19 cellular contexts compared by ENCODE assay signal in the genomic region with DNA sequence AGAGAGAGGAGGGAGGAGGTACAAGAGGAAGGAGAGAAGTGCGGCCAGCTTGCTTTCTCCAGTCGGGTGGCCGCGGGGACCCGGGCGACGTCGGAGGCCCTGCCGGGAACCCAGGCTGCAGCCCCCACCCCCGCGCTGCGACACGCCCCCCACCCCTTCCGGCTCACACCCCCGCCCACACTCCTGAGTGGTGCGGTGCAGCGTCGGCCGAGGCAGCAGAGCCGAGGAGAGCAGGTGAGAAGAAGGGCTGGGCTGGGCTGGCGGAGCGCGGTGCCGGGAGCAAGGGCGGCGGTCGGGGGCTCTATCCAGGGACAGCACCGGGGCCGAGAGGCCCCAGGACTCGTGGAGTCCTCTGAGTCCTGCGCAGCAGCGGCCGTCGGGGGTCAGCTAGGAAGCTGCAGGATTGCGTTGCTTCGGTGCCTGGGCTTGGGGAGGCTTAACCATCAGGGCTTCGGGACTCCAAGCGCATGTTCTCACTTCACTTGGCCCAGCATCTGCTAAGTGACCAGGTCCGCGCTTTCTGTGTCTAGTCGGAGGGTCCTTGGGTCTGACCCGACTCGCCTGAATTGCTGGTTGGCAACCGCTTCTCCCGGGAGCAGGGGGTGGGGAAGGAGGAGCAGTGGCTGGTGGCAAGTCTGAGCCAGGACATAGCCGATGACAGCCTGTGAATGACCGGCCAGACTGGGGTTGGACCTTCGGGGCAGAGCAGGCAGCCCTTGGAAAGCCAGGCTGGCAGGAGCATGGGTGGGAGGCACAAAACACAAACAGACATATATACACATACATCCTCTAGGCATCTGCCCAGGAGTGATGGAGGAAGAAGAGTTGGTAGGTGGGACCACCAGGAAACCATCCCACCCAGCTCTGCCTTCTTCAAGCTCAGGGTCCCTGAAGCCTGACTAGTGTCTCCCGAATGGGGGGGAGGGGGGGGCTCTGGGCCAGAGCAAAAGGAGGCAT. TPM values are rescaled to one million over a fixed set of nuclear protein-coding genes. Genes with fewer than 3 reads are reported as not detected.
DNase-seq lines count a peak whose midpoint lies in the region; ATAC-seq and TF ChIP-seq lines count a peak whose summit lies in the region.
"Had no signal": no experiment of that assay in that cellular context is flagged by ENCODE, and none has a peak within 500 bp of the region (broad histone marks: within the 10 kb centered on the region; RNA-seq: fewer than 3 reads in every experiment).

No MANE protein-coding gene starts in this region.

- H3K9me3 ChIP-seq in right lobe of liver (no peaks in the 10 kb centered on the region), aorta (ENCODE audit: control insufficient read depth, low read length) (no peaks in the 10 kb centered on the region)

- H3K9me3 Mint-ChIP-seq in WTC11 = no peaks in the 10 kb centered on the region

- no peak overlapping the region for H3K27ac Mint-ChIP-seq in WTC11
- H3K27ac Mint-ChIP-seq: naive B cell, T-cell had no signal

- H3K27ac ChIP-seq in right lobe of liver (no peak overlapping the region), aorta (ENCODE audit: low read depth in 1 of 2, low read length in 2 of 2) (no peak overlapping the region)
- H3K27ac ChIP-seq: RWPE1 had no signal

- H3K4me1 Mint-ChIP-seq in WTC11 = peaks cover 32% of the 10 kb centered on the region

- peaks cover 98% of the 10 kb centered on the region for H3K27me3 Mint-ChIP-seq in WTC11 (ENCODE audit: low read depth)

- H3K4me3 ChIP-seq in right lobe of liver (no peak overlapping the region), aorta (ENCODE audit: low read length in 2 of 2) (no peak overlapping the region)
- H3K4me3 ChIP-seq: lung had no signal

- peaks cover 0 to 6% (median 0%) of the 10 kb centered on the region in 4 donors for H3K4me1 ChIP-seq in right lobe of liver
- no peaks in the 10 kb centered on the region for H3K4me1 ChIP-seq in aorta (ENCODE audit: control insufficient read depth in 1 of 2, insufficient read depth in 2 of 2, low read length in 2 of 2)

- DNase-seq in cardiac septum (ENCODE audit: low spot score) = peak; percentile 67
- no peak for DNase-seq in left ventricle myocardium superior
- DNase-seq in WTC11 (ENCODE audit: low spot score) = peak; percentile 32
- peak in 2 of 3 donors; percentile 33 to 34 for DNase-seq in right lobe of liver
- peak; percentile 43 to 61 for DNase-seq in aorta
- DNase-seq in activated gamma-delta T cell treated with Interleukin-2 at 50 U/mL for 16 hours = no peak
- DNase-seq in SW 1271 (lab: John Stamatoyannopoulos, UW) = no peak
- DNase-seq in occipital lobe (lab: John Stamatoyannopoulos, UW) = no peak
- DNase-seq: activated CD8-positive, alpha-beta memory T cell treated with anti-CD3 and anti-CD28 coated beads for 24 hours; anterior cingulate cortex; COR-L47; naive B cell; NCI-H187; NCI-H524 treated with DMSO at 0.1 percent for 48 hours had no signal

- H3K4me3 Mint-ChIP-seq in WTC11 = peak overlapping the region; percentile 58

- TF ChIP-seq CTCF in WTC11 (IDR thresholded peaks at IDR 0.05) = no peak
- no peak for TF ChIP-seq CTCF in right lobe of liver (IDR thresholded peaks at IDR 0.05)

- whole genome bisulfite sequencing in right lobe of liver (ENCODE audit: insufficient coverage, low coverage, low lambda C conversion rate, missing lambda C conversion rate) = 2% methylated on average over 7 of the region's 49 CpGs
- WGBS in aorta, 2 donors = 4 to 6% methylated on average over 26 to 49 of the region's 49 CpGs

- intact Hi-C loops in cardiac septum (cut with DNase I) (no loop called here), left ventricle myocardium superior (cut with micrococcal nuclease) (no loop called here), right lobe of liver (cut with DNase I) (no loop called here), aorta (cut with DNase I) (no loop called here)

- POLR2A ChIA-PET in WTC11 (lab: Charles Lee) = no interaction called here

- H3K27me3 ChIP-seq in right lobe of liver = peaks cover 7 to 19% of the 10 kb centered on the region in 2 donors
- peaks cover 0 to 4% of the 10 kb centered on the region in 2 donors for H3K27me3 ChIP-seq in aorta (ENCODE audit: control insufficient read depth in 1 of 2, insufficient read depth in 2 of 2, low read length in 1 of 2)

- ATAC-seq in left ventricle myocardium superior (no peak), WTC11 (no peak), right lobe of liver (no peak), aorta (ENCODE audit: low FRiP score) (no peak)
- ATAC-seq: T-cell had no signal

- TF ChIP-seq POLR2A in right lobe of liver (IDR thresholded peaks at IDR 0.05) = no peak

- CTCF ChIA-PET in WTC11 (lab: Charles Lee) = interaction anchor here (0.6 to 1.7 kb wide), 5 partner anchors 20 to 154 kb away, joined by 3 to 4 read pairs (median 4); no protein-coding TSS in a partner anchor

- peaks cover 6% of the 10 kb centered on the region; the same call in 1 of the 2 replicates for H3K36me3 Mint-ChIP-seq in WTC11
- H3K36me3 Mint-ChIP-seq: T-cell had no signal

- H3K36me3 ChIP-seq in right lobe of liver = no peaks in the 10 kb centered on the region
- no peaks in the 10 kb centered on the region for H3K36me3 ChIP-seq in aorta (ENCODE audit: control insufficient read depth in 1 of 2, insufficient read depth in 2 of 2, low read length in 1 of 2)

TF ChIP-seq in WTC11, 78 proteins besides CTCF, POLR2A, EP300 and RAD21:
- TF ChIP-seq MLX (CRISPR knock-in tag; IDR thresholded peaks at IDR 0.05) (no peak), ETV6 (CRISPR knock-in tag; IDR thresholded peaks at IDR 0.05) (no peak), ZNF138 (CRISPR knock-in tag; conservative IDR thresholded peaks at IDR 0.05) (no peak), RORB (CRISPR knock-in tag; IDR thresholded peaks at IDR 0.05) (no peak), ELF4 (CRISPR knock-in tag; IDR thresholded peaks at IDR 0.05; ENCODE audit: low read depth) (no peak), FOXJ3 (CRISPR knock-in tag; IDR thresholded peaks at IDR 0.05; ENCODE audit: borderline replicate concordance) (no peak), GRHL2 (CRISPR knock-in tag; IDR thresholded peaks at IDR 0.05; ENCODE audit: insufficient replicate concordance, severe bottlenecking) (no peak), FOXP4 (CRISPR knock-in tag; IDR thresholded peaks at IDR 0.05) (no peak)

RNA-seq across cellular contexts. Expression of gene CHAT, which starts 0.7 kb away (rescaled TPM):
- total RNA-seq in cardiac septum = not detected
- total RNA-seq in left ventricle myocardium superior = not detected
- not detected in 3 replicates for total RNA-seq in WTC11 (2021)
- not detected for total RNA-seq in right lobe of liver
- not detected for total RNA-seq in aorta
- polyA plus RNA-seq in aorta = not detected
- 0.62 TPM for total RNA-seq in occipital lobe
- total RNA-seq: HT1080, lung, MCF 10A, T-cell had no signal
- polyA plus RNA-seq: lung had no signal

RNA-seq across cellular contexts. Expression of gene SLC18A3, which starts 4.4 kb away (rescaled TPM):
- not detected for total RNA-seq in cardiac septum
- not detected for total RNA-seq in left ventricle myocardium superior
- total RNA-seq in WTC11 (2021) = 0.07 to 0.13 TPM (median 0.09 TPM) in 3 replicates
- total RNA-seq in right lobe of liver = not detected
- not detected for total RNA-seq in aorta
- polyA plus RNA-seq in aorta = not detected
- not detected for total RNA-seq in occipital lobe
- total RNA-seq: HT1080, lung, MCF 10A, T-cell had no signal
- polyA plus RNA-seq: lung had no signal

Comparison
In these comparisons a context has a peak if more than half of its experiments do, and no peak if none do; other contexts are left out.
1. DNase-seq: peak in cardiac septum (single experiment), WTC11 (single experiment), right lobe of liver (2 of 3) and aorta (2 of 2); none in left ventricle myocardium superior (single experiment), activated gamma-delta T cell treated with Interleukin-2 at 50 U/mL for 16 hours (single experiment), SW 1271 (0 of 2) and occipital lobe (single experiment).